In the genomic region with DNA sequence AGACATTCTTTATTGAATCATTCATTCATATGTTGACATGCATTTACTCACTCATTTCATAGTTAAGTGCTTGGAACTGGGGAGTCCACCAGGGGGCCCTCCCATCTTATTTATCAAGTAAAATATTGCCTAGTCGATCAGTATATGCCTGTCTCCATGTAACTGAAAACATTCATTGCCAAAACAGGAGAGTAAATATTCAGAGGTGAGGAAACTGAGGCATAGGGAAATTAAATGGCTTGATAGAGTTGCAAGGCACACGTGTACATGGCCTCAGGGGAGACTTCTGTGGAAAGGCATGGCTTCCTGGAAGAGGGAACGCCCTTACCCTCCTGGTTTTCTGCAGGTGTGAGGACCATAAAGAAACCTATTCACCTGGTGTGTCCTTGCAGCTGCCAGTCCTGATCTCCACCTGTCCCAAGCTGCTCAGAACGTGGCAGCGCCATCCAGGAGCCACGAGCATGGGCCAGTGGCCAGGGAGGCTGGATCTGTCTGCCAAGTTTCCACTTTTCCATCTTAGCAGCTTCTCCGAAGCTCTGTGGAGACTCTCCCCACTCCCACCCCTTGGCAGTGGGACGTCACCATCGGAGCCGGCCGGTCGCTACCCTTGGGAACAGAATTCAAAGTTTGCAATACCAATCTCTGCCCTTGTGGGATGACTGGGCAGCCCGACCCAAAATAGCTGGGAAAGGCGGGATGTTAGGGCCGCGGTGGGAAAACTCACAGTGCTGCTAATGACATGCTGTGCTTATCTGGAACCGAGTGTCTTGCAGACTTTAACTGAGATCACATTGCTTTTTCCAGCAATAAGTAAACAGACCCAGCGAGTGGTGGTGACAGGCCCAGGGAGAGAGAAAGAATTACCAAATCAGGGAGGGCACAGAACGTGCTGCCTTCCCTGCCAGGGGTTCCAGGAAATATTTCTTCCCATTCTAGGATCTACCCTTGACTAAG, we compare ENCODE assay signal across 8 cellular contexts. TPM values are rescaled to one million over a fixed set of nuclear protein-coding genes. Genes with fewer than 3 reads are reported as not detected.
DNase-seq lines count a peak whose midpoint lies in the region; ATAC-seq and TF ChIP-seq lines count a peak whose summit lies in the region.

No MANE protein-coding gene starts in this region.

- H3K9ac ChIP-seq in liver (ENCODE audit: low read depth in 1 of 2, low read length in 2 of 2) = no peak overlapping the region

- ATAC-seq in stimulated activated naive CD8-positive, alpha-beta T cell treated with anti-CD3 and anti-CD28 coated beads, Interleukin-15, Interleukin-2, amounts not matched to agents 100 U/mL and 50 U/mL, for 24 hours = peak; percentile 62
- ATAC-seq in HG02885 (IDR thresholded peaks at IDR 0.05; ENCODE audit: poor library complexity, unreplicated experiment) = no peak
- ATAC-seq in HG03439 (IDR thresholded peaks at IDR 0.05; ENCODE audit: unreplicated experiment) = no peak

- H3K36me3 ChIP-seq in liver (ENCODE audit: control insufficient read depth in 4 of 4, insufficient read depth in 3 of 4, low read depth in 1 of 4, low read length in 3 of 4) = no peaks in the 10 kb centered on the region

- 27% methylated on average over 19 of the region's 19 CpGs for WGBS in liver

- H3K27me3 ChIP-seq in liver (ENCODE audit: control insufficient read depth in 4 of 4, insufficient read depth in 4 of 4, low read length in 3 of 4) = peaks cover 0 to 7% (median 0%) of the 10 kb centered on the region in 4 donors

- peak; percentile 77 for TF ChIP-seq CTCF in LNCAP (IDR thresholded peaks at IDR 0.05)
- TF ChIP-seq CTCF in liver (IDR thresholded peaks at IDR 0.05; ENCODE audit: low read depth, low read length, missing input control) = peak; percentile 54

- H3K4me1 ChIP-seq in liver (ENCODE audit: control insufficient read depth in 4 of 4, insufficient read depth in 4 of 4, low read length in 3 of 4) = peaks cover 0 to 4% (median 0%) of the 10 kb centered on the region in 4 donors

- H3K27ac ChIP-seq in liver (ENCODE audit: low read depth in 1 of 2, low read length in 2 of 2) = peak overlapping the region; percentile 77 to 83

- no peaks in the 10 kb centered on the region for H3K9me3 ChIP-seq in liver (ENCODE audit: control insufficient read depth in 4 of 4, low read length in 3 of 4)

- peak; percentile 69 to 71 for TF ChIP-seq RAD21 in liver (IDR thresholded peaks at IDR 0.05)

- H3K4me3 ChIP-seq in liver (ENCODE audit: low read depth in 1 of 3, low read length in 3 of 3) = no peak overlapping the region

- peak; percentile 83 for DNase-seq in DMS53 (lab: John Stamatoyannopoulos, UW)
- peak; percentile 27 for DNase-seq in T follicular helper cell (ENCODE audit: low read depth)
- DNase-seq in cerebellar cortex (ENCODE audit: low spot score) = peak; percentile 54
- DNase-seq in stimulated activated naive CD8-positive, alpha-beta T cell treated with anti-CD3 and anti-CD28 coated beads, Interleukin-15, Interleukin-2, amounts not matched to agents 100 U/mL and 50 U/mL, for 24 hours = peak; percentile 52

TF ChIP-seq in liver, 16 proteins besides CTCF, POLR2A, EP300 and RAD21:
- TF ChIP-seq EGR1 (IDR thresholded peaks at IDR 0.05; ENCODE audit: low read depth in 2 of 2) (no peak), FOXA1 (IDR thresholded peaks at IDR 0.05) (no peak), TAF1 (conservative IDR thresholded peaks at IDR 0.05) (no peak), NR2F2 (IDR thresholded peaks at IDR 0.05) (peak; percentile 26), SP1 (IDR thresholded peaks at IDR 0.05) (peak; percentile 32), RXRA (IDR thresholded peaks at IDR 0.05) (no peak), GABPA (IDR thresholded peaks at IDR 0.05 in 1 of 2, conservative IDR thresholded peaks at IDR 0.05 in 1 of 2) (no peak), YY1 (IDR thresholded peaks at IDR 0.05) (no peak), HNF4A (conservative IDR thresholded peaks at IDR 0.05) (no peak), FOXA2 (IDR thresholded peaks at IDR 0.05) (no peak), HNF4G (IDR thresholded peaks at IDR 0.05) (no peak), JUND (IDR thresholded peaks at IDR 0.05) (no peak)
- TF ChIP-seq, protein P1, sequence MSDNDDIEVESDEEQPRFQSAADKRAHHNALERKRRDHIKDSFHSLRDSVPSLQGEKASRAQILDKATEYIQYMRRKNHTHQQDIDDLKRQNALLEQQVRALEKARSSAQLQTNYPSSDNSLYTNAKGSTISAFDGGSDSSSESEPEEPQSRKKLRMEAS (IDR thresholded peaks at IDR 0.05) = no peak
- TF ChIP-seq, protein P2, sequence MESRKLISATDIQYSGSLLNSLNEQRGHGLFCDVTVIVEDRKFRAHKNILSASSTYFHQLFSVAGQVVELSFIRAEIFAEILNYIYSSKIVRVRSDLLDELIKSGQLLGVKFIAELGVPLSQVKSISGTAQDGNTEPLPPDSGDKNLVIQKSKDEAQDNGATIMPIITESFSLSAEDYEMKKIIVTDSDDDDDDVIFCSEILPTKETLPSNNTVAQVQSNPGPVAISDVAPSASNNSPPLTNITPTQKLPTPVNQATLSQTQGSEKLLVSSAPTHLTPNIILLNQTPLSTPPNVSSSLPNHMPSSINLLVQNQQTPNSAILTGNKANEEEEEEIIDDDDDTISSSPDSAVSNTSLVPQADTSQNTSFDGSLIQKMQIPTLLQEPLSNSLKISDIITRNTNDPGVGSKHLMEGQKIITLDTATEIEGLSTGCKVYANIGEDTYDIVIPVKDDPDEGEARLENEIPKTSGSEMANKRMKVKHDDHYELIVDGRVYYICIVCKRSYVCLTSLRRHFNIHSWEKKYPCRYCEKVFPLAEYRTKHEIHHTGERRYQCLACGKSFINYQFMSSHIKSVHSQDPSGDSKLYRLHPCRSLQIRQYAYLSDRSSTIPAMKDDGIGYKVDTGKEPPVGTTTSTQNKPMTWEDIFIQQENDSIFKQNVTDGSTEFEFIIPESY (IDR thresholded peaks at IDR 0.05) = no peak
- TF ChIP-seq, protein P3, sequence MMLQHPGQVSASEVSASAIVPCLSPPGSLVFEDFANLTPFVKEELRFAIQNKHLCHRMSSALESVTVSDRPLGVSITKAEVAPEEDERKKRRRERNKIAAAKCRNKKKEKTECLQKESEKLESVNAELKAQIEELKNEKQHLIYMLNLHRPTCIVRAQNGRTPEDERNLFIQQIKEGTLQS (IDR thresholded peaks at IDR 0.05) = no peak
- TF ChIP-seq, protein P4, sequence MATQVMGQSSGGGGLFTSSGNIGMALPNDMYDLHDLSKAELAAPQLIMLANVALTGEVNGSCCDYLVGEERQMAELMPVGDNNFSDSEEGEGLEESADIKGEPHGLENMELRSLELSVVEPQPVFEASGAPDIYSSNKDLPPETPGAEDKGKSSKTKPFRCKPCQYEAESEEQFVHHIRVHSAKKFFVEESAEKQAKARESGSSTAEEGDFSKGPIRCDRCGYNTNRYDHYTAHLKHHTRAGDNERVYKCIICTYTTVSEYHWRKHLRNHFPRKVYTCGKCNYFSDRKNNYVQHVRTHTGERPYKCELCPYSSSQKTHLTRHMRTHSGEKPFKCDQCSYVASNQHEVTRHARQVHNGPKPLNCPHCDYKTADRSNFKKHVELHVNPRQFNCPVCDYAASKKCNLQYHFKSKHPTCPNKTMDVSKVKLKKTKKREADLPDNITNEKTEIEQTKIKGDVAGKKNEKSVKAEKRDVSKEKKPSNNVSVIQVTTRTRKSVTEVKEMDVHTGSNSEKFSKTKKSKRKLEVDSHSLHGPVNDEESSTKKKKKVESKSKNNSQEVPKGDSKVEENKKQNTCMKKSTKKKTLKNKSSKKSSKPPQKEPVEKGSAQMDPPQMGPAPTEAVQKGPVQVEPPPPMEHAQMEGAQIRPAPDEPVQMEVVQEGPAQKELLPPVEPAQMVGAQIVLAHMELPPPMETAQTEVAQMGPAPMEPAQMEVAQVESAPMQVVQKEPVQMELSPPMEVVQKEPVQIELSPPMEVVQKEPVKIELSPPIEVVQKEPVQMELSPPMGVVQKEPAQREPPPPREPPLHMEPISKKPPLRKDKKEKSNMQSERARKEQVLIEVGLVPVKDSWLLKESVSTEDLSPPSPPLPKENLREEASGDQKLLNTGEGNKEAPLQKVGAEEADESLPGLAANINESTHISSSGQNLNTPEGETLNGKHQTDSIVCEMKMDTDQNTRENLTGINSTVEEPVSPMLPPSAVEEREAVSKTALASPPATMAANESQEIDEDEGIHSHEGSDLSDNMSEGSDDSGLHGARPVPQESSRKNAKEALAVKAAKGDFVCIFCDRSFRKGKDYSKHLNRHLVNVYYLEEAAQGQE (IDR thresholded peaks at IDR 0.05) = peak; percentile 80

RNA-seq across cellular contexts. Expression of a gene that starts 4.1 kb away (rescaled TPM):
- 10 to 100 TPM in 1 of 2 donors, under 1 TPM in 1; 0.56 to 54.6 TPM for total RNA-seq in liver
- polyA plus RNA-seq in liver = 10 to 100 TPM in 1 of 2 donors, 1 to 10 TPM in 1; 8.3 to 23.9 TPM

RNA-seq across cellular contexts. Expression of a gene that starts 10.3 kb away (rescaled TPM):
- 10 to 100 TPM; 14.0 to 18.9 TPM for total RNA-seq in liver
- polyA plus RNA-seq in liver = 10 to 100 TPM in 1 of 2 donors, 1 to 10 TPM in 1; 6.2 to 20.0 TPM

RNA-seq across cellular contexts. Expression of a gene that starts 40.2 kb away (rescaled TPM):
- total RNA-seq in liver = 10 to 100 TPM; 66.0 to 69.3 TPM
- polyA plus RNA-seq in liver = 100 to 1,000 TPM in 1 of 2 donors, 10 to 100 TPM in 1; 89.1 to 224 TPM

RNA-seq across cellular contexts. Expression of a gene that starts 54.7 kb away (rescaled TPM):
- total RNA-seq in liver = 10 to 100 TPM in 1 of 2 donors, 1 to 10 TPM in 1; 7.6 to 33.6 TPM
- 1 to 10 TPM; 5.2 to 8.0 TPM for polyA plus RNA-seq in liver

Comparison
In these comparisons a context has a peak if more than half of its experiments do, and no peak if none do; other contexts are left out.
1. DNase-seq: peak in every context shown above with its lines; median percentile 83 in DMS53; 54 in cerebellar cortex; 52 in stimulated activated naive CD8-positive, alpha-beta T cell treated with anti-CD3 and anti-CD28 coated beads, Interleukin-15, Interleukin-2, amounts not matched to agents 100 U/mL and 50 U/mL, for 24 hours; 27 in T follicular helper cell.